In genomic region chr10:121154846-121155245, GRCh38 we compare ENCODE assay signal across 16 cellular contexts.
DNase-seq lines count a peak whose midpoint lies in the region; FAIRE-seq and TF ChIP-seq lines count a peak whose summit lies in the region.
"Had no signal": no experiment of that assay in that cellular context is flagged by ENCODE, and none has a peak within 500 bp of the region (broad histone marks: within the 10 kb centered on the region; RNA-seq: fewer than 3 reads in every experiment).

No MANE protein-coding gene starts in this region.

- WGBS in neuronal stem cell (ENCODE audit: extremely low coverage in 2 of 2, insufficient read length in 2 of 2, insufficient replicate concordance in 1 of 2), 2 donors = no CpG with 5 or more reads among the region's 5 CpGs

- H3K23ac ChIP-seq in neuronal stem cell (ENCODE audit: low read depth, low read length, poor library complexity) = no peak overlapping the region

- DNase-seq in Ammon's horn (ENCODE audit: low spot score) (peak; percentile 97), NCI-H69 (lab: John Stamatoyannopoulos, UW) (peak; percentile 26), epithelial cell of prostate (ENCODE audit: low read depth, low spot score) (peak; percentile 90), neuronal stem cell (ENCODE audit: low spot score) (no peak), GM12891 (ENCODE audit: insufficient read length, low spot score) (no peak), AG08395 (ENCODE audit: low spot score) (no peak)
- no peak for DNase-seq in activated effector memory CD4-positive, alpha-beta T cell treated with Interleukin-2 at 50 U/mL for 16 hours
- no peak for DNase-seq in activated naive CD4-positive, alpha-beta T cell treated with anti-CD3 and anti-CD28 coated beads, Interleukin-2, amount 50 U/mL, for 16 hours
- DNase-seq: activated CD4-positive, alpha-beta T cell treated with anti-CD3 and anti-CD28 coated beads, Interleukin-2, amount 10 ng/mL, durations not matched to agents 24 days and 14 days; DMS79 treated with DMSO at 0.1 percent for 48 hours; NCI-H2029 treated with DMSO at 0.1 percent for 48 hours; PC-9; spleen; T-helper 2 cell had no signal

- H3K14ac ChIP-seq in neuronal stem cell (ENCODE audit: low read length) = no peak overlapping the region

- no peak overlapping the region for H4K8ac ChIP-seq in neuronal stem cell (ENCODE audit: low read depth, low read length)

- no peak overlapping the region for H3K4ac ChIP-seq in neuronal stem cell (ENCODE audit: low read length)

- no peaks in the 10 kb centered on the region for H3K36me3 ChIP-seq in neuronal stem cell (replicated peaks in 1 of 2; ENCODE audit: control insufficient read depth in 2 of 2, insufficient read depth in 2 of 2, low read length in 2 of 2)
- H3K36me3 ChIP-seq: spleen, uterus had no signal

- TF ChIP-seq POLR2A in GM12891 (IDR thresholded peaks at IDR 0.05; ENCODE audit: low read depth, low read length) = no peak

- no peak overlapping the region for H3K18ac ChIP-seq in neuronal stem cell (ENCODE audit: low read length)

- H4K91ac ChIP-seq in neuronal stem cell (ENCODE audit: low read depth, low read length, poor library complexity) = no peak overlapping the region

- H3K4me3 ChIP-seq in neuronal stem cell (ENCODE audit: low read length in 2 of 2) = no peak overlapping the region
- H3K4me3 ChIP-seq: K562, PC-9, spleen, uterus had no signal

- peaks cover 4 to 5% of the 10 kb centered on the region in 2 donors for H3K4me1 ChIP-seq in neuronal stem cell (ENCODE audit: control insufficient read depth in 2 of 2, insufficient read depth in 1 of 2, low read depth in 1 of 2, low read length in 2 of 2)
- H3K4me1 ChIP-seq: spleen, uterus had no signal

- H3K4me2 ChIP-seq in neuronal stem cell (ENCODE audit: insufficient read depth, low read length, poor library complexity, severe bottlenecking) = no peak overlapping the region
- H3K4me2 ChIP-seq: PC-9 had no signal

- no peak overlapping the region for H3K9ac ChIP-seq in neuronal stem cell (ENCODE audit: low read depth, low read length, poor library complexity)

- H2AFZ ChIP-seq in neuronal stem cell (ENCODE audit: low read length) = peak overlapping the region; percentile 72
- H2AFZ ChIP-seq: PC-9 had no signal

- no peaks in the 10 kb centered on the region for H3K27me3 ChIP-seq in neuronal stem cell (ENCODE audit: control insufficient read depth in 3 of 3, insufficient read depth in 3 of 3, low read depth in 1 of 3, low read length in 3 of 3)
- H3K27me3 ChIP-seq: uterus had no signal

- no peak overlapping the region for H2AK5ac ChIP-seq in neuronal stem cell (ENCODE audit: low read depth, low read length)

- H2BK12ac ChIP-seq in neuronal stem cell (ENCODE audit: low read length) = no peak overlapping the region

- no peak for FAIRE-seq in GM12891 (lab: Jason Lieb, UNC)
- FAIRE-seq: K562 had no signal

- H2BK15ac ChIP-seq in neuronal stem cell (ENCODE audit: low read length) = no peak overlapping the region

- no peak overlapping the region for H2BK120ac ChIP-seq in neuronal stem cell (ENCODE audit: low read depth, low read length)

- no peaks in the 10 kb centered on the region for H3K79me1 ChIP-seq in neuronal stem cell (ENCODE audit: low read depth, low read length)

- H3K9me3 ChIP-seq in neuronal stem cell (replicated peaks in 1 of 2; ENCODE audit: control insufficient read depth in 2 of 2, insufficient read depth in 1 of 2, low read depth in 1 of 2, low read length in 2 of 2) = peaks cover 0 to 4% of the 10 kb centered on the region in 2 donors
- H3K9me3 ChIP-seq: uterus had no signal

- no peak overlapping the region for H2BK5ac ChIP-seq in neuronal stem cell (ENCODE audit: low read length)

- H3K27ac ChIP-seq in epithelial cell of prostate (no peak overlapping the region), neuronal stem cell (replicated peaks; ENCODE audit: low read length) (no peak overlapping the region)
- H3K27ac ChIP-seq: PC-9, spleen had no signal

TF ChIP-seq in GM12891, 5 proteins besides CTCF, POLR2A, EP300 and RAD21:
- TF ChIP-seq SPI1 (IDR thresholded peaks at IDR 0.05; ENCODE audit: low read depth, low read length) (no peak), POLR2AphosphoS5 (IDR thresholded peaks at IDR 0.05; ENCODE audit: low read depth, low read length) (no peak), PAX5 (IDR thresholded peaks at IDR 0.05; ENCODE audit: insufficient read depth, low read length, severe bottlenecking) (no peak), TAF1 (IDR thresholded peaks at IDR 0.05; ENCODE audit: low read depth, low read length) (no peak), POU2F2 (IDR thresholded peaks at IDR 0.05; ENCODE audit: low read depth, low read length) (no peak)

Comparison
In these comparisons a context has a peak if more than half of its experiments do, and no peak if none do; other contexts are left out.
1. DNase-seq: peak in Ammon's horn (single experiment), NCI-H69 (single experiment) and epithelial cell of prostate (single experiment); none in neuronal stem cell (single experiment), activated effector memory CD4-positive, alpha-beta T cell treated with Interleukin-2 at 50 U/mL for 16 hours (single experiment), GM12891 (single experiment), AG08395 (single experiment) and activated naive CD4-positive, alpha-beta T cell treated with anti-CD3 and anti-CD28 coated beads, Interleukin-2, amount 50 U/mL, for 16 hours (single experiment).